ENCODE assay signal across 24 cellular contexts in the genomic region with DNA sequence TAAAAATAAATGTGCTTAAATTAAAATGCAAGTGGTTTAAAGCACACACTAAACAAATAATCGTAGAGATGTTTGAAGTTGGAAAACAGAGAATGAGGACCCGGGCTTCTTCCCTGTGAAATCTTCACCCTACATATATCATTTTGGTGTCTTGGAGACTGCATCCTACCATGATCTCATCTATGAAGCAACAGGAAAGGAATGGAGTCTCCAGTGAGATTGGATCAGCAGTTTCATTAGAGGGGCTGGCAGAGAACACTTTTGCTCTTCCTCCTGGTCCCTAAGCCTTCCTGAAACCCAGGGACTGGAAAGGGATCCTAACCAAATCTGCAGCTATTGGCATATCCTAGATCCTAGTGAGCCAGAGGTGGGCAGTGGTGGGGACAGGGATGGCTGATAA.
"Had no signal": no experiment of that assay in that cellular context is flagged by ENCODE, and none has a peak within 500 bp of the region (broad histone marks: within the 10 kb centered on the region; RNA-seq: fewer than 3 reads in every experiment).

No MANE protein-coding gene starts in this region.

- H3K27ac ChIP-seq: gastrocnemius medialis, heart right ventricle, neutrophil, right atrium auricular region, sigmoid colon, skin epidermis, testis, tibial nerve, upper lobe of right lung, vagina had no signal

- DNase-seq: effector CD4-positive, alpha-beta T cell; endodermal cell; erythroblast; gastrocnemius medialis; heart right ventricle; islet precursor cell; mammary epithelial cell; mucosa of descending colon; naive thymus-derived CD8-positive, alpha-beta T cell; posterior cingulate gyrus; sigmoid colon; stimulated activated CD4-positive, alpha-beta T cell treated with anti-CD3 and anti-CD28 coated beads, Interleukin-2, amount 100 ng/mL, for 24 hours; stimulated activated CD4-positive, alpha-beta T cell treated with anti-CD3 and anti-CD28 coated beads, Interleukin-4, amount 100 ng/mL, for 4 hours; stimulated activated naive B cell treated with anti-CD40 and anti-IgM and Interleukin-4, amounts not matched to agents 10 μg/mL and 1 μg/mL and 100 μg/mL, for 72 hours; stimulated activated naive CD8-positive, alpha-beta T cell treated with anti-CD3 and anti-CD28 coated beads, Interleukin-15, amount 100 ng/mL, for 72 hours; testis; upper lobe of right lung had no signal

- H3K36me3 Mint-ChIP-seq: stimulated activated naive B cell treated with anti-CD40 and anti-IgM and Interleukin-4, amounts not matched to agents 10 μg/mL and 1 μg/mL and 100 μg/mL, for 72 hours had no signal

- H3K27me3 ChIP-seq: gastrocnemius medialis, neutrophil, right atrium auricular region, sigmoid colon, testis, tibial nerve, upper lobe of right lung, vagina had no signal

- H3K9me3 ChIP-seq: gastrocnemius medialis, mucosa of descending colon, neutrophil, testis, upper lobe of right lung, vagina had no signal

- H3K4me1 Mint-ChIP-seq: naive thymus-derived CD8-positive, alpha-beta T cell; stimulated activated naive B cell treated with anti-CD40 and anti-IgM and Interleukin-4, amounts not matched to agents 10 μg/mL and 1 μg/mL and 100 μg/mL, for 72 hours; stimulated activated naive CD8-positive, alpha-beta T cell treated with anti-CD3 and anti-CD28 coated beads, Interleukin-15, amount 100 ng/mL, for 72 hours had no signal

- H3K36me3 ChIP-seq: gastrocnemius medialis, heart right ventricle, neutrophil, right atrium auricular region, sigmoid colon, tibial nerve, upper lobe of right lung, vagina had no signal

- ATAC-seq: gastrocnemius medialis; heart right ventricle; left lobe of liver; mucosa of descending colon; naive thymus-derived CD8-positive, alpha-beta T cell; stimulated activated naive B cell treated with anti-CD40 and anti-IgM and Interleukin-4, amounts not matched to agents 10 μg/mL and 1 μg/mL and 100 μg/mL, for 72 hours; stimulated activated naive CD8-positive, alpha-beta T cell treated with anti-CD3 and anti-CD28 coated beads, Interleukin-15, amount 100 ng/mL, for 72 hours; upper lobe of right lung had no signal

- H3K4me3 ChIP-seq: gastrocnemius medialis, heart right ventricle, mucosa of descending colon, right atrium auricular region, sigmoid colon, skin epidermis, testis, tibial nerve, upper lobe of right lung, vagina had no signal

- FAIRE-seq: endothelial cell of umbilical vein had no signal

- H3K4me1 ChIP-seq: gastrocnemius medialis, heart right ventricle, right atrium auricular region, sigmoid colon, testis, tibial nerve, upper lobe of right lung, vagina had no signal

- H3K27ac Mint-ChIP-seq: endodermal cell; naive thymus-derived CD8-positive, alpha-beta T cell; stimulated activated naive B cell treated with anti-CD40 and anti-IgM and Interleukin-4, amounts not matched to agents 10 μg/mL and 1 μg/mL and 100 μg/mL, for 72 hours had no signal

- H3K4me3 Mint-ChIP-seq: endodermal cell; naive thymus-derived CD8-positive, alpha-beta T cell; stimulated activated naive B cell treated with anti-CD40 and anti-IgM and Interleukin-4, amounts not matched to agents 10 μg/mL and 1 μg/mL and 100 μg/mL, for 72 hours; stimulated activated naive CD8-positive, alpha-beta T cell treated with anti-CD3 and anti-CD28 coated beads, Interleukin-15, amount 100 ng/mL, for 72 hours had no signal
